ENCODE assay signal across 11 cellular contexts in genomic region chr9:715743-716400, GRCh38.
DNase-seq lines count a peak whose midpoint lies in the region; ATAC-seq and TF ChIP-seq lines count a peak whose summit lies in the region.
"Had no signal": no experiment of that assay in that cellular context is flagged by ENCODE, and none has a peak within 500 bp of the region (broad histone marks: within the 10 kb centered on the region; RNA-seq: fewer than 3 reads in every experiment).

No MANE protein-coding gene starts in this region.

- H3K4me1 ChIP-seq in cardiac muscle cell (ENCODE audit: low read depth): peaks cover 12% of the 10 kb centered on the region

- TF ChIP-seq CTCF in cardiac muscle cell (IDR thresholded peaks at IDR 0.05; ENCODE audit: low read depth, low read length) (no peak), progenitor cell of endocrine pancreas (IDR thresholded peaks at IDR 0.05; ENCODE audit: unreplicated experiment) (no peak)

- H3K36me3 ChIP-seq in cardiac muscle cell: no peaks in the 10 kb centered on the region

- peak overlapping the region; percentile 59 for H3K27ac Mint-ChIP-seq in progenitor cell of endocrine pancreas
- H3K27ac Mint-ChIP-seq in activated T-helper 2 cell treated with anti-CD3 and anti-CD28 coated beads, Interferon-gamma antibody, Interleukin-2, Interleukin-4, amounts not matched to agents 10 μg/mL and 5 μg/mL and 100 μg/mL, durations not matched to agents 14 hours and 24 hours and 36 hours: no peak overlapping the region
- H3K27ac Mint-ChIP-seq: B cell had no signal

- peak overlapping the region; percentile 65 for H3K27ac ChIP-seq in angular gyrus (ENCODE audit: low read depth, low read length)
- peak overlapping the region; percentile 30 for H3K27ac ChIP-seq in cardiac muscle cell
- H3K27ac ChIP-seq: KMS-11 had no signal

- H3K27me3 ChIP-seq in cardiac muscle cell: no peaks in the 10 kb centered on the region

- no peaks in the 10 kb centered on the region for H3K9me3 ChIP-seq in cardiac muscle cell (ENCODE audit: low read depth)

- DNase-seq in AG08395 (ENCODE audit: low spot score) (peak; percentile 49), cardiac muscle cell (ENCODE audit: low read depth in 1 of 2, low spot score in 1 of 2) (peak in 1 of 2 donors; percentile 26), progenitor cell of endocrine pancreas (ENCODE audit: low spot score, unreplicated experiment) (no peak), islet precursor cell (no peak), SW480 (ENCODE audit: low spot score) (no peak)
- no peak for DNase-seq in activated T-helper 2 cell treated with anti-CD3 and anti-CD28 coated beads, Interferon-gamma antibody, Interleukin-2, Interleukin-4, amounts not matched to agents 10 μg/mL and 5 μg/mL and 100 μg/mL, durations not matched to agents 14 hours and 24 hours and 36 hours (ENCODE audit: low spot score)
- DNase-seq: NCI-H524 had no signal

- peaks cover 22% of the 10 kb centered on the region for H3K4me1 Mint-ChIP-seq in progenitor cell of endocrine pancreas (ENCODE audit: low read depth)
- no peaks in the 10 kb centered on the region for H3K4me1 Mint-ChIP-seq in activated T-helper 2 cell treated with anti-CD3 and anti-CD28 coated beads, Interferon-gamma antibody, Interleukin-2, Interleukin-4, amounts not matched to agents 10 μg/mL and 5 μg/mL and 100 μg/mL, durations not matched to agents 14 hours and 24 hours and 36 hours (ENCODE audit: low read depth)
- H3K4me1 Mint-ChIP-seq: B cell had no signal

- no peaks in the 10 kb centered on the region for H3K27me3 Mint-ChIP-seq in progenitor cell of endocrine pancreas
- H3K27me3 Mint-ChIP-seq in activated T-helper 2 cell treated with anti-CD3 and anti-CD28 coated beads, Interferon-gamma antibody, Interleukin-2, Interleukin-4, amounts not matched to agents 10 μg/mL and 5 μg/mL and 100 μg/mL, durations not matched to agents 14 hours and 24 hours and 36 hours (ENCODE audit: low read depth): no peaks in the 10 kb centered on the region

- H3K9me3 Mint-ChIP-seq in progenitor cell of endocrine pancreas (ENCODE audit: low read depth): no peaks in the 10 kb centered on the region
- H3K9me3 Mint-ChIP-seq in activated T-helper 2 cell treated with anti-CD3 and anti-CD28 coated beads, Interferon-gamma antibody, Interleukin-2, Interleukin-4, amounts not matched to agents 10 μg/mL and 5 μg/mL and 100 μg/mL, durations not matched to agents 14 hours and 24 hours and 36 hours: no peaks in the 10 kb centered on the region

- no peak overlapping the region for H3K4me3 Mint-ChIP-seq in progenitor cell of endocrine pancreas (ENCODE audit: low read depth)
- no peak overlapping the region for H3K4me3 Mint-ChIP-seq in activated T-helper 2 cell treated with anti-CD3 and anti-CD28 coated beads, Interferon-gamma antibody, Interleukin-2, Interleukin-4, amounts not matched to agents 10 μg/mL and 5 μg/mL and 100 μg/mL, durations not matched to agents 14 hours and 24 hours and 36 hours (ENCODE audit: low read depth)
- H3K4me3 Mint-ChIP-seq: B cell had no signal

- H3K36me3 Mint-ChIP-seq in progenitor cell of endocrine pancreas (ENCODE audit: insufficient read depth): peaks cover 26% of the 10 kb centered on the region
- H3K36me3 Mint-ChIP-seq in activated T-helper 2 cell treated with anti-CD3 and anti-CD28 coated beads, Interferon-gamma antibody, Interleukin-2, Interleukin-4, amounts not matched to agents 10 μg/mL and 5 μg/mL and 100 μg/mL, durations not matched to agents 14 hours and 24 hours and 36 hours (ENCODE audit: low read depth): peaks cover 9% of the 10 kb centered on the region

- no peak overlapping the region for H3K4me3 ChIP-seq in cardiac muscle cell

- no peak for ATAC-seq in GM19455 (IDR thresholded peaks at IDR 0.05; ENCODE audit: unreplicated experiment)

- intact Hi-C loops in activated T-helper 2 cell treated with anti-CD3 and anti-CD28 coated beads, Interferon-gamma antibody, Interleukin-2, Interleukin-4, amounts not matched to agents 10 μg/mL and 5 μg/mL and 100 μg/mL, durations not matched to agents 14 hours and 24 hours and 36 hours (cut with micrococcal nuclease): no loop called here
